ENCODE assay signal across 18 cellular contexts in genomic region chr10:6227346-6227745, GRCh38.
"Had no signal": no experiment of that assay in that cellular context is flagged by ENCODE, and none has a peak within 500 bp of the region (broad histone marks: within the 10 kb centered on the region; RNA-seq: fewer than 3 reads in every experiment).

No MANE protein-coding gene starts in this region.

- H3K4me3 Mint-ChIP-seq: activated naive CD4-positive, alpha-beta T cell treated with anti-CD3 and anti-CD28 coated beads for 36 hours; activated naive CD8-positive, alpha-beta T cell treated with anti-CD3 and anti-CD28 coated beads, Interleukin-2, amount 10 ng/mL, durations not matched to agents 7 days and 5 days; activated T-cell treated with anti-CD3 and anti-CD28 coated beads, Interleukin-2, amount 50 U/mL, for 72 hours; mesothelial cell of epicardium; WTC11 had no signal

- H3K9me3 Mint-ChIP-seq: activated naive CD4-positive, alpha-beta T cell treated with anti-CD3 and anti-CD28 coated beads for 36 hours; activated naive CD8-positive, alpha-beta T cell treated with anti-CD3 and anti-CD28 coated beads, Interleukin-2, amount 10 ng/mL, durations not matched to agents 7 days and 5 days; activated T-cell treated with anti-CD3 and anti-CD28 coated beads, Interleukin-2, amount 50 U/mL, for 72 hours; mesothelial cell of epicardium; naive thymus-derived CD8-positive, alpha-beta T cell; WTC11 had no signal

- H3K27me3 Mint-ChIP-seq: activated naive CD8-positive, alpha-beta T cell treated with anti-CD3 and anti-CD28 coated beads, Interleukin-2, amount 10 ng/mL, durations not matched to agents 7 days and 5 days; naive thymus-derived CD8-positive, alpha-beta T cell had no signal

- ATAC-seq: activated T-cell treated with anti-CD3 and anti-CD28 coated beads, Interleukin-2, amount 50 U/mL, for 72 hours; left lung; naive thymus-derived CD8-positive, alpha-beta T cell; psoas muscle; WTC11 had no signal

- H3K4me3 ChIP-seq: left lung, pancreas, psoas muscle, right atrium auricular region, spleen, upper lobe of left lung had no signal

- H3K27ac ChIP-seq: left lung, pancreas, psoas muscle, right atrium auricular region, spleen, upper lobe of left lung had no signal

- H3K9me3 ChIP-seq: left lung, pancreas, psoas muscle, right atrium auricular region, spleen, upper lobe of left lung had no signal

- H3K4me1 ChIP-seq: left lung, pancreas, psoas muscle, spleen, upper lobe of left lung had no signal

- H3K4me1 Mint-ChIP-seq: mesothelial cell of epicardium, WTC11 had no signal

- H3K27ac Mint-ChIP-seq: activated naive CD4-positive, alpha-beta T cell treated with anti-CD3 and anti-CD28 coated beads for 36 hours; activated T-cell treated with anti-CD3 and anti-CD28 coated beads, Interleukin-2, amount 50 U/mL, for 72 hours; mesothelial cell of epicardium; WTC11 had no signal

- DNase-seq: activated CD4-positive, alpha-beta T cell treated with anti-CD3 and anti-CD28 coated beads, Interleukin-2, amount 50 U/mL, for 48 hours; activated effector memory CD4-positive, alpha-beta T cell treated with Interleukin-2 at 50 U/mL for 16 hours; activated naive CD4-positive, alpha-beta T cell treated with anti-CD3 and anti-CD28 coated beads for 36 hours; activated naive CD8-positive, alpha-beta T cell treated with anti-CD3 and anti-CD28 coated beads, Interleukin-2, amount 10 ng/mL, durations not matched to agents 7 days and 5 days; activated T-cell treated with anti-CD3 and anti-CD28 coated beads, Interleukin-2, amount 50 U/mL, for 72 hours; effector CD4-positive, alpha-beta T cell; left lung; naive thymus-derived CD8-positive, alpha-beta T cell; pancreas; psoas muscle; stimulated activated CD4-positive, alpha-beta T cell treated with anti-CD3 and anti-CD28 coated beads, Interleukin-4, amount 100 ng/mL, for 1 hour; stimulated activated naive CD4-positive, alpha-beta T cell; T-helper 1 cell; upper lobe of left lung had no signal

- H3K27me3 ChIP-seq: left lung, pancreas, right atrium auricular region, spleen, upper lobe of left lung had no signal
